ENCODE assay signal across 1 cellular context in the genomic region with DNA sequence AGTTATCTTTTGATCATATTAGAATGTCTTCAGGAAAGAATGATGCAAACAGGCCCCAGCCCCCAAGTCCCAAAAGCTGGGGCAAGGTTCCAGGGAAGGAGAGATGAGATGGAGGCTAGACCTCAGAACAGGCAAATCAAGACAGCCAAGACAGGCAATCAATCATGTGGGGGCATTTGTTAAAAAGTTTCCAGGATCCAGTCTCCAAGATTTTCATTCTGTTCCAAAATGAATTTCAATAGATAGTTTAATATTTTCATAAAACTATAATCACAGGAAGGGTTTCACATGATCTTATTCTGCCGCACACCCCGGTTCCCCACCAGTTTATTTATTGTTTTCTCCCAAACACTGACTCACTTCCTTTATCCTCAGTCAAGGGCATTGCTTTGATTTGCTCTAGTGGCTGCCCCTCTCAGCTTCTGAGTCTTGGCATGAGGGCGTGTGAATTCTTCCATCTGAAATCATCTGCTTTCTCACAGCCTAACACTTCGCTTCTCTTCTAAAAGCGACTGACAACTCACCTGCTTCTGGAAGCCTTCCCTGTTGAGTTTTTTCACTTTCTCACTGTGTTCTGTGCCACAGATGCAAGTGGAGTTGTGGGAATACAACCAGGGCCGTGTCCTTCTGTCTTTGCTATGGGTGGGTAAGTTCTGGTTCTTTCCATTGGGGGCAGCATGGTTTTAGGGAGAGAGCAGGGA.
A peak's percentile ranks its signal among the peaks of the same experiment; 100 is the strongest.
TF ChIP-seq lines count a peak whose summit lies in the region.

No MANE protein-coding gene starts in this region.

TF ChIP-seq in HepG2, 621 proteins besides CTCF, POLR2A, EP300 and RAD21 (continued from another document and continues in another):
- TF ChIP-seq, protein P1, sequence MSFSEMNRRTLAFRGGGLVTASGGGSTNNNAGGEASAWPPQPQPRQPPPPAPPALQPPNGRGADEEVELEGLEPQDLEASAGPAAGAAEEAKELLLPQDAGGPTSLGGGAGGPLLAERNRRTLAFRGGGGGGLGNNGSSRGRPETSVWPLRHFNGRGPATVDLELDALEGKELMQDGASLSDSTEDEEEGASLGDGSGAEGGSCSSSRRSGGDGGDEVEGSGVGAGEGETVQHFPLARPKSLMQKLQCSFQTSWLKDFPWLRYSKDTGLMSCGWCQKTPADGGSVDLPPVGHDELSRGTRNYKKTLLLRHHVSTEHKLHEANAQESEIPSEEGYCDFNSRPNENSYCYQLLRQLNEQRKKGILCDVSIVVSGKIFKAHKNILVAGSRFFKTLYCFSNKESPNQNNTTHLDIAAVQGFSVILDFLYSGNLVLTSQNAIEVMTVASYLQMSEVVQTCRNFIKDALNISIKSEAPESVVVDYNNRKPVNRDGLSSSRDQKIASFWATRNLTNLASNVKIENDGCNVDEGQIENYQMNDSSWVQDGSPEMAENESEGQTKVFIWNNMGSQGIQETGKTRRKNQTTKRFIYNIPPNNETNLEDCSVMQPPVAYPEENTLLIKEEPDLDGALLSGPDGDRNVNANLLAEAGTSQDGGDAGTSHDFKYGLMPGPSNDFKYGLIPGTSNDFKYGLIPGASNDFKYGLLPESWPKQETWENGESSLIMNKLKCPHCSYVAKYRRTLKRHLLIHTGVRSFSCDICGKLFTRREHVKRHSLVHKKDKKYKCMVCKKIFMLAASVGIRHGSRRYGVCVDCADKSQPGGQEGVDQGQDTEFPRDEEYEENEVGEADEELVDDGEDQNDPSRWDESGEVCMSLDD (CRISPR knock-in tag; IDR thresholded peaks at IDR 0.05; ENCODE audit: borderline replicate concordance) = no peak
- TF ChIP-seq ZNF776 (CRISPR knock-in tag; IDR thresholded peaks at IDR 0.05) = no peak
- TF ChIP-seq RBM39 (IDR thresholded peaks at IDR 0.05; ENCODE audit: low read depth, low read length, poor library complexity, severe bottlenecking) = no peak
- no peak for TF ChIP-seq ZSCAN12 (CRISPR knock-in tag; IDR thresholded peaks at IDR 0.05)
- TF ChIP-seq, protein P2, sequence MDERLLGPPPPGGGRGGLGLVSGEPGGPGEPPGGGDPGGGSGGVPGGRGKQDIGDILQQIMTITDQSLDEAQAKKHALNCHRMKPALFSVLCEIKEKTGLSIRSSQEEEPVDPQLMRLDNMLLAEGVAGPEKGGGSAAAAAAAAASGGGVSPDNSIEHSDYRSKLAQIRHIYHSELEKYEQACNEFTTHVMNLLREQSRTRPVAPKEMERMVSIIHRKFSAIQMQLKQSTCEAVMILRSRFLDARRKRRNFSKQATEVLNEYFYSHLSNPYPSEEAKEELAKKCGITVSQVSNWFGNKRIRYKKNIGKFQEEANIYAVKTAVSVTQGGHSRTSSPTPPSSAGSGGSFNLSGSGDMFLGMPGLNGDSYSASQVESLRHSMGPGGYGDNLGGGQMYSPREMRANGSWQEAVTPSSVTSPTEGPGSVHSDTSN (CRISPR knock-in tag; IDR thresholded peaks at IDR 0.05) = no peak; the same call in 1 of the 2 replicates
- no peak for TF ChIP-seq EZH2 (conservative IDR thresholded peaks at IDR 0.05; ENCODE audit: low read depth, low read length)
- no peak for TF ChIP-seq JDP2 (CRISPR knock-in tag; IDR thresholded peaks at IDR 0.05; ENCODE audit: borderline replicate concordance)
- no peak for TF ChIP-seq MAFK (conservative IDR thresholded peaks at IDR 0.05 in 1 of 2, IDR thresholded peaks at IDR 0.05 in 1 of 2; ENCODE audit: low read length in 2 of 2)
- no peak for TF ChIP-seq ZNF883 (CRISPR knock-in tag; IDR thresholded peaks at IDR 0.05; ENCODE audit: not compliant biosample characterization)
- TF ChIP-seq, protein P3, sequence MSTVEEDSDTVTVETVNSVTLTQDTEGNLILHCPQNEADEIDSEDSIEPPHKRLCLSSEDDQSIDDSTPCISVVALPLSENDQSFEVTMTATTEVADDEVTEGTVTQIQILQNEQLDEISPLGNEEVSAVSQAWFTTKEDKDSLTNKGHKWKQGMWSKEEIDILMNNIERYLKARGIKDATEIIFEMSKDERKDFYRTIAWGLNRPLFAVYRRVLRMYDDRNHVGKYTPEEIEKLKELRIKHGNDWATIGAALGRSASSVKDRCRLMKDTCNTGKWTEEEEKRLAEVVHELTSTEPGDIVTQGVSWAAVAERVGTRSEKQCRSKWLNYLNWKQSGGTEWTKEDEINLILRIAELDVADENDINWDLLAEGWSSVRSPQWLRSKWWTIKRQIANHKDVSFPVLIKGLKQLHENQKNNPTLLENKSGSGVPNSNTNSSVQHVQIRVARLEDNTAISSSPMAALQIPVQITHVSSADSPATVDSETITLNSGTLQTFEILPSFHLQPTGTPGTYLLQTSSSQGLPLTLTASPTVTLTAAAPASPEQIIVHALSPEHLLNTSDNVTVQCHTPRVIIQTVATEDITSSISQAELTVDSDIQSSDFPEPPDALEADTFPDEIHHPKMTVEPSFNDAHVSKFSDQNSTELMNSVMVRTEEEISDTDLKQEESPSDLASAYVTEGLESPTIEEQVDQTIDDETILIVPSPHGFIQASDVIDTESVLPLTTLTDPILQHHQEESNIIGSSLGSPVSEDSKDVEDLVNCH (CRISPR knock-in tag; IDR thresholded peaks at IDR 0.05) = no peak
- TF ChIP-seq PAWR (CRISPR knock-in tag; IDR thresholded peaks at IDR 0.05; ENCODE audit: borderline replicate concordance) = no peak
- TF ChIP-seq ZNF724P (CRISPR knock-in tag; IDR thresholded peaks at IDR 0.05; ENCODE audit: borderline replicate concordance) = no peak
- TF ChIP-seq ZNF816 (CRISPR knock-in tag; IDR thresholded peaks at IDR 0.05; ENCODE audit: borderline replicate concordance) = no peak
- TF ChIP-seq ZNF251 (CRISPR knock-in tag; IDR thresholded peaks at IDR 0.05) = no peak
- no peak for TF ChIP-seq ZNF556 (CRISPR knock-in tag; IDR thresholded peaks at IDR 0.05; ENCODE audit: borderline replicate concordance)
- TF ChIP-seq ZNF337 (CRISPR knock-in tag; IDR thresholded peaks at IDR 0.05; ENCODE audit: borderline replicate concordance, low read depth) = no peak
- TF ChIP-seq PHF20 (CRISPR knock-in tag; IDR thresholded peaks at IDR 0.05) = no peak
- TF ChIP-seq TEAD2 (CRISPR knock-in tag; IDR thresholded peaks at IDR 0.05) = no peak
- no peak for TF ChIP-seq ATAD3A (CRISPR knock-in tag; IDR thresholded peaks at IDR 0.05)
- no peak for TF ChIP-seq ZNF3 (CRISPR knock-in tag; IDR thresholded peaks at IDR 0.05)
- no peak for TF ChIP-seq JUNB (CRISPR knock-in tag; IDR thresholded peaks at IDR 0.05; ENCODE audit: borderline replicate concordance)
- TF ChIP-seq ZNF33B (CRISPR knock-in tag; IDR thresholded peaks at IDR 0.05) = no peak
- TF ChIP-seq, protein P4, sequence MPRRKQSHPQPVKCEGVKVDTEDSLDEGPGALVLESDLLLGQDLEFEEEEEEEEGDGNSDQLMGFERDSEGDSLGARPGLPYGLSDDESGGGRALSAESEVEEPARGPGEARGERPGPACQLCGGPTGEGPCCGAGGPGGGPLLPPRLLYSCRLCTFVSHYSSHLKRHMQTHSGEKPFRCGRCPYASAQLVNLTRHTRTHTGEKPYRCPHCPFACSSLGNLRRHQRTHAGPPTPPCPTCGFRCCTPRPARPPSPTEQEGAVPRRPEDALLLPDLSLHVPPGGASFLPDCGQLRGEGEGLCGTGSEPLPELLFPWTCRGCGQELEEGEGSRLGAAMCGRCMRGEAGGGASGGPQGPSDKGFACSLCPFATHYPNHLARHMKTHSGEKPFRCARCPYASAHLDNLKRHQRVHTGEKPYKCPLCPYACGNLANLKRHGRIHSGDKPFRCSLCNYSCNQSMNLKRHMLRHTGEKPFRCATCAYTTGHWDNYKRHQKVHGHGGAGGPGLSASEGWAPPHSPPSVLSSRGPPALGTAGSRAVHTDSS (CRISPR knock-in tag; conservative IDR thresholded peaks at IDR 0.05) = no peak
- no peak for TF ChIP-seq CHD2 (IDR thresholded peaks at IDR 0.05; ENCODE audit: low read depth, low read length)
- no peak for TF ChIP-seq ZBTB3 (CRISPR knock-in tag; IDR thresholded peaks at IDR 0.05; ENCODE audit: borderline replicate concordance, low read depth)
- TF ChIP-seq, protein P5, sequence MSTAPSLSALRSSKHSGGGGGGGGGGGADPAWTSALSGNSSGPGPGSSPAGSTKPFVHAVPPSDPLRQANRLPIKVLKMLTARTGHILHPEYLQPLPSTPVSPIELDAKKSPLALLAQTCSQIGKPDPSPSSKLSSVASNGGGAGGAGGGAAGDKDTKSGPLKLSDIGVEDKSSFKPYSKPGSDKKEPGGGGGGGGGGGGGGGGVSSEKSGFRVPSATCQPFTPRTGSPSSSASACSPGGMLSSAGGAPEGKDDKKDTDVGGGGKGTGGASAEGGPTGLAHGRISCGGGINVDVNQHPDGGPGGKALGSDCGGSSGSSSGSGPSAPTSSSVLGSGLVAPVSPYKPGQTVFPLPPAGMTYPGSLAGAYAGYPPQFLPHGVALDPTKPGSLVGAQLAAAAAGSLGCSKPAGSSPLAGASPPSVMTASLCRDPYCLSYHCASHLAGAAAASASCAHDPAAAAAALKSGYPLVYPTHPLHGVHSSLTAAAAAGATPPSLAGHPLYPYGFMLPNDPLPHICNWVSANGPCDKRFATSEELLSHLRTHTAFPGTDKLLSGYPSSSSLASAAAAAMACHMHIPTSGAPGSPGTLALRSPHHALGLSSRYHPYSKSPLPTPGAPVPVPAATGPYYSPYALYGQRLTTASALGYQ (CRISPR knock-in tag; IDR thresholded peaks at IDR 0.05) = no peak
- no peak; the same call in 1 of the 2 replicates for TF ChIP-seq RXRB (CRISPR knock-in tag; IDR thresholded peaks at IDR 0.05; ENCODE audit: borderline replicate concordance)
- no peak for TF ChIP-seq HCFC1 (IDR thresholded peaks at IDR 0.05; ENCODE audit: low read depth, low read length)
- no peak for TF ChIP-seq ZFP62 (CRISPR knock-in tag; IDR thresholded peaks at IDR 0.05)
- TF ChIP-seq, protein P6, sequence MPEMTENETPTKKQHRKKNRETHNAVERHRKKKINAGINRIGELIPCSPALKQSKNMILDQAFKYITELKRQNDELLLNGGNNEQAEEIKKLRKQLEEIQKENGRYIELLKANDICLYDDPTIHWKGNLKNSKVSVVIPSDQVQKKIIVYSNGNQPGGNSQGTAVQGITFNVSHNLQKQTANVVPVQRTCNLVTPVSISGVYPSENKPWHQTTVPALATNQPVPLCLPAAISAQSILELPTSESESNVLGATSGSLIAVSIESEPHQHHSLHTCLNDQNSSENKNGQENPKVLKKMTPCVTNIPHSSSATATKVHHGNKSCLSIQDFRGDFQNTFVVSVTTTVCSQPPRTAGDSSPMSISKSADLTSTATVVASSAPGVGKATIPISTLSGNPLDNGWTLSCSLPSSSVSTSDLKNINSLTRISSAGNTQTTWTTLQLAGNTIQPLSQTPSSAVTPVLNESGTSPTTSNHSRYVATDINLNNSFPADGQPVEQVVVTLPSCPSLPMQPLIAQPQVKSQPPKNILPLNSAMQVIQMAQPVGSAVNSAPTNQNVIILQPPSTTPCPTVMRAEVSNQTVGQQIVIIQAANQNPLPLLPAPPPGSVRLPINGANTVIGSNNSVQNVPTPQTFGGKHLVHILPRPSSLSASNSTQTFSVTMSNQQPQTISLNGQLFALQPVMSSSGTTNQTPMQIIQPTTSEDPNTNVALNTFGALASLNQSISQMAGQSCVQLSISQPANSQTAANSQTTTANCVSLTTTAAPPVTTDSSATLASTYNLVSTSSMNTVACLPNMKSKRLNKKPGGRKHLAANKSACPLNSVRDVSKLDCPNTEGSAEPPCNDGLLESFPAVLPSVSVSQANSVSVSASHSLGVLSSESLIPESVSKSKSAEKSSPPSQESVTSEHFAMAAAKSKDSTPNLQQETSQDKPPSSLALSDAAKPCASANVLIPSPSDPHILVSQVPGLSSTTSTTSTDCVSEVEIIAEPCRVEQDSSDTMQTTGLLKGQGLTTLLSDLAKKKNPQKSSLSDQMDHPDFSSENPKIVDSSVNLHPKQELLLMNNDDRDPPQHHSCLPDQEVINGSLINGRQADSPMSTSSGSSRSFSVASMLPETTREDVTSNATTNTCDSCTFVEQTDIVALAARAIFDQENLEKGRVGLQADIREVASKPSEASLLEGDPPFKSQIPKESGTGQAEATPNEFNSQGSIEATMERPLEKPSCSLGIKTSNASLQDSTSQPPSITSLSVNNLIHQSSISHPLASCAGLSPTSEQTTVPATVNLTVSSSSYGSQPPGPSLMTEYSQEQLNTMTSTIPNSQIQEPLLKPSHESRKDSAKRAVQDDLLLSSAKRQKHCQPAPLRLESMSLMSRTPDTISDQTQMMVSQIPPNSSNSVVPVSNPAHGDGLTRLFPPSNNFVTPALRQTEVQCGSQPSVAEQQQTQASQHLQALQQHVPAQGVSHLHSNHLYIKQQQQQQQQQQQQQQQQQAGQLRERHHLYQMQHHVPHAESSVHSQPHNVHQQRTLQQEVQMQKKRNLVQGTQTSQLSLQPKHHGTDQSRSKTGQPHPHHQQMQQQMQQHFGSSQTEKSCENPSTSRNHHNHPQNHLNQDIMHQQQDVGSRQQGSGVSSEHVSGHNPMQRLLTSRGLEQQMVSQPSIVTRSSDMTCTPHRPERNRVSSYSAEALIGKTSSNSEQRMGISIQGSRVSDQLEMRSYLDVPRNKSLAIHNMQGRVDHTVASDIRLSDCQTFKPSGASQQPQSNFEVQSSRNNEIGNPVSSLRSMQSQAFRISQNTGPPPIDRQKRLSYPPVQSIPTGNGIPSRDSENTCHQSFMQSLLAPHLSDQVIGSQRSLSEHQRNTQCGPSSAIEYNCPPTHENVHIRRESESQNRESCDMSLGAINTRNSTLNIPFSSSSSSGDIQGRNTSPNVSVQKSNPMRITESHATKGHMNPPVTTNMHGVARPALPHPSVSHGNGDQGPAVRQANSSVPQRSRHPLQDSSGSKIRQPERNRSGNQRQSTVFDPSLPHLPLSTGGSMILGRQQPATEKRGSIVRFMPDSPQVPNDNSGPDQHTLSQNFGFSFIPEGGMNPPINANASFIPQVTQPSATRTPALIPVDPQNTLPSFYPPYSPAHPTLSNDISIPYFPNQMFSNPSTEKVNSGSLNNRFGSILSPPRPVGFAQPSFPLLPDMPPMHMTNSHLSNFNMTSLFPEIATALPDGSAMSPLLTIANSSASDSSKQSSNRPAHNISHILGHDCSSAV (CRISPR knock-in tag; IDR thresholded peaks at IDR 0.05; ENCODE audit: borderline replicate concordance) = no peak
- TF ChIP-seq, protein P7, sequence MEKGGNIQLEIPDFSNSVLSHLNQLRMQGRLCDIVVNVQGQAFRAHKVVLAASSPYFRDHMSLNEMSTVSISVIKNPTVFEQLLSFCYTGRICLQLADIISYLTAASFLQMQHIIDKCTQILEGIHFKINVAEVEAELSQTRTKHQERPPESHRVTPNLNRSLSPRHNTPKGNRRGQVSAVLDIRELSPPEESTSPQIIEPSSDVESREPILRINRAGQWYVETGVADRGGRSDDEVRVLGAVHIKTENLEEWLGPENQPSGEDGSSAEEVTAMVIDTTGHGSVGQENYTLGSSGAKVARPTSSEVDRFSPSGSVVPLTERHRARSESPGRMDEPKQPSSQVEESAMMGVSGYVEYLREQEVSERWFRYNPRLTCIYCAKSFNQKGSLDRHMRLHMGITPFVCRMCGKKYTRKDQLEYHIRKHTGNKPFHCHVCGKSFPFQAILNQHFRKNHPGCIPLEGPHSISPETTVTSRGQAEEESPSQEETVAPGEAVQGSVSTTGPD (CRISPR knock-in tag; IDR thresholded peaks at IDR 0.05) = no peak
- no peak for TF ChIP-seq NFIC (IDR thresholded peaks at IDR 0.05; ENCODE audit: low read length)
- TF ChIP-seq ATRX (CRISPR knock-in tag; IDR thresholded peaks at IDR 0.05; ENCODE audit: borderline replicate concordance) = no peak
- TF ChIP-seq CREM (IDR thresholded peaks at IDR 0.05) = no peak; the same call in 1 of the 2 replicates
- TF ChIP-seq CREM (CRISPR knock-in tag; IDR thresholded peaks at IDR 0.05) = no peak
- no peak for TF ChIP-seq ZNF589 (CRISPR knock-in tag; conservative IDR thresholded peaks at IDR 0.05)
- TF ChIP-seq TAF15 (IDR thresholded peaks at IDR 0.05; ENCODE audit: low read depth, low read length, poor library complexity, severe bottlenecking) = no peak
- no peak for TF ChIP-seq ZNF563 (CRISPR knock-in tag; IDR thresholded peaks at IDR 0.05)
- no peak for TF ChIP-seq ZNF549 (CRISPR knock-in tag; IDR thresholded peaks at IDR 0.05)
- TF ChIP-seq KDM5B (CRISPR knock-in tag; IDR thresholded peaks at IDR 0.05; ENCODE audit: borderline replicate concordance) = no peak
- no peak for TF ChIP-seq NR2F6 (IDR thresholded peaks at IDR 0.05)
- peak; percentile 55; the same call in 1 of the 2 replicates for TF ChIP-seq NR2F6 (CRISPR knock-in tag; IDR thresholded peaks at IDR 0.05)
- TF ChIP-seq ZNF274 (CRISPR knock-in tag; IDR thresholded peaks at IDR 0.05) = no peak; the same call in 1 of the 2 replicates
